1 cellular context compared by ENCODE assay signal in the genomic region with DNA sequence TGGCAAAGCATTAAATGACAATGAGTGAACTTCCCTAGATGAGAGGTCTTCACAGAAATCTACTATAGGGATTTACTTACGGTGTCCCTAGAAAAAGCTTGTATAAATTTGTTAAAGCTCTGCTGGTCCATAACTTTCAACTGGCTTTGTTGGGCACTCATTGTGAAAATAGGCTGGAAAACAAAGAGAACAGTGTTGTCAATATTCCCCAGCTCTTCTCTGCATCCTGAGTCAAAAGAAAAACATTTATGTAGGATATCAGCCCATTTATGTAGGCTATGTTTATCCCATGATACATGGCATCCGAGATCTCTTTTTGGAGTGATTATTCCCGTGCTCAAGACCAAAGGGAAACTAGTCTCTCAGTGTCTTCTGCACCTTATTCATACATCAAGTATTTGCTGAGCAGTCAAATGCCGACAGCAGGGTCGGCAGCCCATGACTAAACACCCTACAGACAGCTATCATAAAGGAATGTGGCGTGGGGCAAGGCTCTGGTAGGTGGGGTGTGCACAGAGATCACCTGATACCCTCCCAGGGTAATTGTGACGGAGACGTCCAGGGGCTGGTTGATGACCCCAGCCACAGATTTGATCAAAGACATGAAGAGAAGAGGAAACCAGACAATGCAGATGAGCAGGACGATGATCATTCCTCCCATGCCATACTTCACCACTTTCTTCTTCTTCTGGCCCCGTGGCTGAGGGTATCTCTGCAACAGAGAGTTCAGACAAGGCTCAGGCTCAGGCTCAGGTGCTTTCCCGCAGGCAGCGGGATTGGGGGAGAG.
TF ChIP-seq lines count a peak whose summit lies in the region.

No MANE protein-coding gene starts in this region.

TF ChIP-seq in HepG2, 621 proteins besides CTCF, POLR2A, EP300 and RAD21 (continued from another document):
- no peak for TF ChIP-seq SCMH1 (CRISPR knock-in tag; IDR thresholded peaks at IDR 0.05; ENCODE audit: borderline replicate concordance)
- TF ChIP-seq FOXA3 (CRISPR knock-in tag; IDR thresholded peaks at IDR 0.05): no peak
- TF ChIP-seq ZKSCAN1 (IDR thresholded peaks at IDR 0.05; ENCODE audit: low read length): no peak
- TF ChIP-seq SP5 (CRISPR knock-in tag; IDR thresholded peaks at IDR 0.05; ENCODE audit: borderline replicate concordance, low read depth): no peak
- no peak for TF ChIP-seq CCAR2 (optimal IDR thresholded peaks at IDR 0.05; ENCODE audit: low read depth, low read length)
- no peak for TF ChIP-seq NFATC3 (CRISPR knock-in tag; IDR thresholded peaks at IDR 0.05)
